In the genomic region with DNA sequence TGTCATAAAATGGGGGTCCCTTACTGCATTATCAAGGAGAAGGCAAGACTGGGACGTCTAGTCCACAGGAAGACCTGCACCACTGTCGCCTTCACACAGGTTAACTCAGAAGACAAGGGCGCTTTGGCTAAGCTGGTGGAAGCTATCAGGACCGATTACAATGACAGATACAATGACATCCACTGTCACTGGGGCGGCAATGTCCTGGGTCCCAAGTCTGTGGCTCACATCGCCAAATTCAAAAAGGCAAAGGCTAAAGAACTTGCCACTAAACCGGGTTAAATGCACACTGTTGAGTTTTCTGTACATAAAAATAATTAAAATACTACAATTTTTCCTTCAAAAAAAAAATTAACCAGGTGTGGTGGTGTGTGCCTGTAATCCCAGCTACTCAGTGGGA, we compare ENCODE assay signal across 8 cellular contexts.
"Had no signal": no experiment of that assay in that cellular context is flagged by ENCODE, and none has a peak within 500 bp of the region (broad histone marks: within the 10 kb centered on the region; RNA-seq: fewer than 3 reads in every experiment).

No MANE protein-coding gene starts in this region.

- FAIRE-seq: H1, H54, HTR-8/SVneo had no signal

- DNase-seq: H9, HCEC 1CT, IMR-90, KBM-7 had no signal

- H3K27ac Mint-ChIP-seq: GM23338, H9 had no signal

- H3K4me3 Mint-ChIP-seq: GM23338, H9 had no signal

- H3K9me3 Mint-ChIP-seq: GM23338, H9 had no signal

- H3K4me3 ChIP-seq: GM23338 had no signal

- H2AFZ ChIP-seq: GM23338 had no signal

- H3K4me2 ChIP-seq: GM23338 had no signal

- ATAC-seq: GM23338 had no signal

- H3K4me1 Mint-ChIP-seq: GM23338, H9 had no signal
